8 cellular contexts compared by ENCODE assay signal in genomic region chr14:49692191-49692757, GRCh38. TPM values are rescaled to one million over a fixed set of nuclear protein-coding genes. Genes with fewer than 3 reads are reported as not detected.
A peak's percentile ranks its signal among the peaks of the same experiment; 100 is the strongest.
DNase-seq lines count a peak whose midpoint lies in the region; ATAC-seq and TF ChIP-seq lines count a peak whose summit lies in the region.

No MANE protein-coding gene starts in this region.

- H2AFZ ChIP-seq in MM.1S (ENCODE audit: low read length) (peak overlapping the region; percentile 69; the same call in 1 of the 2 replicates), neuron (ENCODE audit: low read depth, low read length) (peak overlapping the region; percentile 69)

- H3F3A ChIP-seq in MM.1S (ENCODE audit: insufficient read depth, low read length) = 0 out of 2 replicates have a peak, but pooled peaks cover 3% of the 10 kb centered on the region

- H3K4me1 ChIP-seq in MM.1S (ENCODE audit: low read length) (no peaks in the 10 kb centered on the region), neuron (ENCODE audit: insufficient read depth, low read length) (peaks cover 2% of the 10 kb centered on the region)
- peaks cover 2% of the 10 kb centered on the region for H3K4me1 ChIP-seq in effector memory CD4-positive, alpha-beta T cell (ENCODE audit: control insufficient read depth, insufficient read depth, low read length, poor library complexity, severe bottlenecking)

- no peaks in the 10 kb centered on the region for H4K20me1 ChIP-seq in MM.1S (ENCODE audit: insufficient read depth, low read length)

- CTCF ChIA-PET in BJ (lab: Yijun Ruan, JAX) = interaction anchor here (0.6 kb wide), 1 partner anchor 83 kb away, joined by 3 read pairs; no protein-coding TSS in a partner anchor

- no peak for ATAC-seq in GM21717 (IDR thresholded peaks at IDR 0.05; ENCODE audit: unreplicated experiment)

- TF ChIP-seq CTCF in BJ (IDR thresholded peaks at IDR 0.05; ENCODE audit: insufficient read depth, low read depth, low read length) (no peak), MM.1S (IDR thresholded peaks at IDR 0.05; ENCODE audit: low read length) (no peak)

- H3K36me3 ChIP-seq in BJ (ENCODE audit: control insufficient read depth, insufficient read depth, low read length) = no peaks in the 10 kb centered on the region
- no peaks in the 10 kb centered on the region for H3K36me3 ChIP-seq in MM.1S (replicated peaks; ENCODE audit: insufficient read depth, low read length)
- H3K36me3 ChIP-seq in effector memory CD4-positive, alpha-beta T cell (ENCODE audit: control insufficient read depth, insufficient read depth, low read length) = no peaks in the 10 kb centered on the region
- H3K36me3 ChIP-seq in neuron (ENCODE audit: insufficient read depth, low read length) = no peaks in the 10 kb centered on the region

- H3K9me2 ChIP-seq in MM.1S (replicated peaks; ENCODE audit: insufficient read depth, low read length) = no peaks in the 10 kb centered on the region

- POLR2A ChIA-PET in BJ (lab: Charles Lee) = interaction anchor here (0.5 to 1.0 kb wide), 3 partner anchors 11 to 75 kb away, joined by 3 to 8 read pairs (median 7); no protein-coding TSS in a partner anchor

- H3K27me3 ChIP-seq in BJ (ENCODE audit: control insufficient read depth, insufficient read depth, low read length) (no peaks in the 10 kb centered on the region), MM.1S (replicated peaks; ENCODE audit: insufficient read depth, low read length) (no peaks in the 10 kb centered on the region), neuron (ENCODE audit: insufficient read depth, low read length) (no peaks in the 10 kb centered on the region)
- H3K27me3 ChIP-seq in effector memory CD4-positive, alpha-beta T cell (replicated peaks; ENCODE audit: control insufficient read depth, insufficient read depth, low read length, poor library complexity, severe bottlenecking) = no peaks in the 10 kb centered on the region

- DNase-seq in BJ (ENCODE audit: low read depth) (no peak), MM.1S (no peak), NCI-H345 treated with DMSO at 0.1 percent for 48 hours (lab: John Stamatoyannopoulos, UW; ENCODE audit: unreplicated experiment) (no peak), ureter (ENCODE audit: low spot score) (no peak)
- no peak for DNase-seq in effector memory CD4-positive, alpha-beta T cell
- no peak for DNase-seq in activated CD8-positive, alpha-beta memory T cell treated with anti-CD3 and anti-CD28 coated beads, Interleukin-2, amount 50 U/mL, for 48 hours

- H3K4me3 ChIP-seq in BJ (ENCODE audit: low read depth, low read length) = peak overlapping the region; percentile 73; the same call in 1 of the 2 replicates
- no peak overlapping the region for H3K4me3 ChIP-seq in MM.1S (ENCODE audit: low read length)
- peak overlapping the region; percentile 70 for H3K4me3 ChIP-seq in effector memory CD4-positive, alpha-beta T cell (ENCODE audit: insufficient read depth, low read depth, low read length, poor library complexity, severe bottlenecking)
- peak overlapping the region; percentile 46 for H3K4me3 ChIP-seq in neuron (ENCODE audit: low read length)

- no peaks in the 10 kb centered on the region for H3K79me2 ChIP-seq in MM.1S (ENCODE audit: low read length)

- H3K9ac ChIP-seq in MM.1S (ENCODE audit: low read length) = no peak overlapping the region

- no peak overlapping the region for H3K27ac ChIP-seq in MM.1S (ENCODE audit: low read length)
- H3K27ac ChIP-seq in effector memory CD4-positive, alpha-beta T cell (ENCODE audit: insufficient read depth, low read length, poor library complexity, severe bottlenecking) = peak overlapping the region; percentile 70

- H3K4me2 ChIP-seq in MM.1S (ENCODE audit: low read depth, low read length) = peak overlapping the region; percentile 69; the same call in 1 of the 2 replicates

- H3K9me3 ChIP-seq in MM.1S (replicated peaks; ENCODE audit: insufficient read depth, low read length) (no peaks in the 10 kb centered on the region), neuron (ENCODE audit: low read length) (peaks cover 3% of the 10 kb centered on the region)
- no peaks in the 10 kb centered on the region for H3K9me3 ChIP-seq in effector memory CD4-positive, alpha-beta T cell (ENCODE audit: control insufficient read depth, low read length)

RNA-seq across cellular contexts. Expression of gene KLHDC1, which starts 0.6 kb away (rescaled TPM):
- 0.25 and 0.82 TPM in 2 replicates for polyA plus RNA-seq in BJ (2011; rRNA removed)
- 0.26 and 0.47 TPM in 2 replicates for polyA minus RNA-seq in BJ (2011; rRNA and poly(A)+ RNA removed)
- total RNA-seq in ureter = 9.8 TPM

RNA-seq across cellular contexts. Expression of gene POLE2, which starts 4.3 kb away (rescaled TPM):
- 3.3 and 5.8 TPM in 2 replicates for polyA plus RNA-seq in BJ (2011; rRNA removed)
- 2.4 and 3.0 TPM in 2 replicates for polyA minus RNA-seq in BJ (2011; rRNA and poly(A)+ RNA removed)
- total RNA-seq in ureter = 4.6 TPM

RNA-seq across cellular contexts. Expression of gene DNAAF2, which starts 57.2 kb away (rescaled TPM):
- 3.6 and 4.2 TPM in 2 replicates for polyA plus RNA-seq in BJ (2011; rRNA removed)
- polyA minus RNA-seq in BJ (2011; rRNA and poly(A)+ RNA removed) = 1.0 and 1.1 TPM in 2 replicates
- total RNA-seq in ureter = 5.5 TPM
